ENCODE assay signal across 1 cellular context in the genomic region with DNA sequence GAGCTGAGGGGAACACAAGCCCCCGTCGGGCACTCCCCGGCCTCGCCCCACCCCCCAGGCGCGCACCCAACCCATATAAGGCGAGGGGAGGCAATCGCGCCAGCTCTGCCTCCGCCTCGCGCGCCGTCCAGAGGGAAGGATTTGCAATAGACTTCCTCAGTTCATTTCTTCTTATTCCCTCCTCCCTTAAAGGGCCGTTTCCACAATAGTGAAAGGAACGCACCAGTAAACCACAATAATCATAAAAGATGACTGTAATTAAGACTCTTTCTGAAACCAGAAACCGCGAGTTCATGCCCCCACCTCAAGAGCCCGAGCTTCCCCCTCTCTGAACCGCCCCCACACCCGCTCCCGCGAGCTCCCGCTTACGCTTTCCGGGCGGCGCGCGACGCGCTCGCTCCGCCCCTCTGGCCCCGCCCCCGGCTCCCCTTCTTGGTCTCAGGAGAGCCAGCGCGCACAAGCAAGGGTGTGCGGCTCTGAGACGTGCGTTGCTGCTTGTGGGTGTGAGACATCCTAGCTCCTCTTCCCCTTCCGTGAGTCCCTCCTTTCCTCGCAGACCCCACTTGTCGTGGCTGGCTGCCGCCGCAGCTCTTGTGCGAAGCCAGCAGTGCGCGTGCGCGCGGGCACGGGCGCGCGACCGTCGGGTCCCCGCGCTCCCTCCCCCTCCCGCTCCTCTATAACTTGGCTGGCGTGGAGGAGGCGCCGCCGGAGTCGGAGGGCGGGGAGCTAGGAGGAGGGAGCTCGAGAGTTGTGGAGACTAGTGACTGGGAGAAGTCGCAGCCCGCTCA.
A peak's percentile ranks its signal among the peaks of the same experiment; 100 is the strongest.
TF ChIP-seq lines count a peak whose summit lies in the region.

A gene with protein sequence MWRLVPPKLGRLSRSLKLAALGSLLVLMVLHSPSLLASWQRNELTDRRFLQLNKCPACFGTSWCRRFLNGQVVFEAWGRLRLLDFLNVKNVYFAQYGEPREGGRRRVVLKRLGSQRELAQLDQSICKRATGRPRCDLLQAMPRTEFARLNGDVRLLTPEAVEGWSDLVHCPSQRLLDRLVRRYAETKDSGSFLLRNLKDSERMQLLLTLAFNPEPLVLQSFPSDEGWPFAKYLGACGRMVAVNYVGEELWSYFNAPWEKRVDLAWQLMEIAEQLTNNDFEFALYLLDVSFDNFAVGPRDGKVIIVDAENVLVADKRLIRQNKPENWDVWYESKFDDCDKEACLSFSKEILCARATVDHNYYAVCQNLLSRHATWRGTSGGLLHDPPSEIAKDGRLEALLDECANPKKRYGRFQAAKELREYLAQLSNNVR (plus strand): TSS at position 457 of the 788 bp plus-strand sequence. CDS start 510 bp downstream, outside the sequence.

TF ChIP-seq in K562, 482 proteins besides CTCF, POLR2A, EP300 and RAD21 (continued from another document and continues in another):
- TF ChIP-seq, protein P1, sequence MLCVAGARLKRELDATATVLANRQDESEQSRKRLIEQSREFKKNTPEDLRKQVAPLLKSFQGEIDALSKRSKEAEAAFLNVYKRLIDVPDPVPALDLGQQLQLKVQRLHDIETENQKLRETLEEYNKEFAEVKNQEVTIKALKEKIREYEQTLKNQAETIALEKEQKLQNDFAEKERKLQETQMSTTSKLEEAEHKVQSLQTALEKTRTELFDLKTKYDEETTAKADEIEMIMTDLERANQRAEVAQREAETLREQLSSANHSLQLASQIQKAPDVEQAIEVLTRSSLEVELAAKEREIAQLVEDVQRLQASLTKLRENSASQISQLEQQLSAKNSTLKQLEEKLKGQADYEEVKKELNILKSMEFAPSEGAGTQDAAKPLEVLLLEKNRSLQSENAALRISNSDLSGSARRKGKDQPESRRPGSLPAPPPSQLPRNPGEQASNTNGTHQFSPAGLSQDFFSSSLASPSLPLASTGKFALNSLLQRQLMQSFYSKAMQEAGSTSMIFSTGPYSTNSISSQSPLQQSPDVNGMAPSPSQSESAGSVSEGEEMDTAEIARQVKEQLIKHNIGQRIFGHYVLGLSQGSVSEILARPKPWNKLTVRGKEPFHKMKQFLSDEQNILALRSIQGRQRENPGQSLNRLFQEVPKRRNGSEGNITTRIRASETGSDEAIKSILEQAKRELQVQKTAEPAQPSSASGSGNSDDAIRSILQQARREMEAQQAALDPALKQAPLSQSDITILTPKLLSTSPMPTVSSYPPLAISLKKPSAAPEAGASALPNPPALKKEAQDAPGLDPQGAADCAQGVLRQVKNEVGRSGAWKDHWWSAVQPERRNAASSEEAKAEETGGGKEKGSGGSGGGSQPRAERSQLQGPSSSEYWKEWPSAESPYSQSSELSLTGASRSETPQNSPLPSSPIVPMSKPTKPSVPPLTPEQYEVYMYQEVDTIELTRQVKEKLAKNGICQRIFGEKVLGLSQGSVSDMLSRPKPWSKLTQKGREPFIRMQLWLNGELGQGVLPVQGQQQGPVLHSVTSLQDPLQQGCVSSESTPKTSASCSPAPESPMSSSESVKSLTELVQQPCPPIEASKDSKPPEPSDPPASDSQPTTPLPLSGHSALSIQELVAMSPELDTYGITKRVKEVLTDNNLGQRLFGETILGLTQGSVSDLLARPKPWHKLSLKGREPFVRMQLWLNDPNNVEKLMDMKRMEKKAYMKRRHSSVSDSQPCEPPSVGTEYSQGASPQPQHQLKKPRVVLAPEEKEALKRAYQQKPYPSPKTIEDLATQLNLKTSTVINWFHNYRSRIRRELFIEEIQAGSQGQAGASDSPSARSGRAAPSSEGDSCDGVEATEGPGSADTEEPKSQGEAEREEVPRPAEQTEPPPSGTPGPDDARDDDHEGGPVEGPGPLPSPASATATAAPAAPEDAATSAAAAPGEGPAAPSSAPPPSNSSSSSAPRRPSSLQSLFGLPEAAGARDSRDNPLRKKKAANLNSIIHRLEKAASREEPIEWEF (CRISPR knock-in tag; IDR thresholded peaks at IDR 0.05) = no peak
- no peak for TF ChIP-seq SRSF1 (IDR thresholded peaks at IDR 0.05; ENCODE audit: low read depth, low read length)
- TF ChIP-seq BCOR (IDR thresholded peaks at IDR 0.05) = no peak
- TF ChIP-seq CCAR2 (IDR thresholded peaks at IDR 0.05; ENCODE audit: low read depth, low read length) = no peak
- TF ChIP-seq ELF1 (tag; IDR thresholded peaks at IDR 0.05) = peak; percentile 29; the same call in 1 of the 2 replicates
- TF ChIP-seq CBFA2T2 (conservative IDR thresholded peaks at IDR 0.05) = no peak
- no peak for TF ChIP-seq GATAD2A (IDR thresholded peaks at IDR 0.05)
- no peak for TF ChIP-seq BRD4 (IDR thresholded peaks at IDR 0.05)
- no peak for TF ChIP-seq SRSF3 (IDR thresholded peaks at IDR 0.05; ENCODE audit: insufficient read depth, low read length)
- peak; percentile 82; the same call in 1 of the 2 replicates for TF ChIP-seq ZBTB17 (CRISPR knock-in tag; IDR thresholded peaks at IDR 0.05)
- TF ChIP-seq, protein P2, sequence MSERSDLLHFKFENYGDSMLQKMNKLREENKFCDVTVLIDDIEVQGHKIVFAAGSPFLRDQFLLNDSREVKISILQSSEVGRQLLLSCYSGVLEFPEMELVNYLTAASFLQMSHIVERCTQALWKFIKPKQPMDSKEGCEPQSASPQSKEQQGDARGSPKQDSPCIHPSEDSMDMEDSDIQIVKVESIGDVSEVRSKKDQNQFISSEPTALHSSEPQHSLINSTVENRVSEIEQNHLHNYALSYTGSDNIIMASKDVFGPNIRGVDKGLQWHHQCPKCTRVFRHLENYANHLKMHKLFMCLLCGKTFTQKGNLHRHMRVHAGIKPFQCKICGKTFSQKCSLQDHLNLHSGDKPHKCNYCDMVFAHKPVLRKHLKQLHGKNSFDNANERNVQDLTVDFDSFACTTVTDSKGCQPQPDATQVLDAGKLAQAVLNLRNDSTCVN (CRISPR knock-in tag; IDR thresholded peaks at IDR 0.05) = peak; percentile 62; the same call in 1 of the 2 replicates
- TF ChIP-seq GABPB2 (CRISPR knock-in tag; conservative IDR thresholded peaks at IDR 0.05) = no peak
- no peak for TF ChIP-seq ZNF253 (CRISPR knock-in tag; conservative IDR thresholded peaks at IDR 0.05)
- TF ChIP-seq KLF6 (CRISPR knock-in tag; IDR thresholded peaks at IDR 0.05; ENCODE audit: borderline replicate concordance) = no peak
- TF ChIP-seq, protein P3, sequence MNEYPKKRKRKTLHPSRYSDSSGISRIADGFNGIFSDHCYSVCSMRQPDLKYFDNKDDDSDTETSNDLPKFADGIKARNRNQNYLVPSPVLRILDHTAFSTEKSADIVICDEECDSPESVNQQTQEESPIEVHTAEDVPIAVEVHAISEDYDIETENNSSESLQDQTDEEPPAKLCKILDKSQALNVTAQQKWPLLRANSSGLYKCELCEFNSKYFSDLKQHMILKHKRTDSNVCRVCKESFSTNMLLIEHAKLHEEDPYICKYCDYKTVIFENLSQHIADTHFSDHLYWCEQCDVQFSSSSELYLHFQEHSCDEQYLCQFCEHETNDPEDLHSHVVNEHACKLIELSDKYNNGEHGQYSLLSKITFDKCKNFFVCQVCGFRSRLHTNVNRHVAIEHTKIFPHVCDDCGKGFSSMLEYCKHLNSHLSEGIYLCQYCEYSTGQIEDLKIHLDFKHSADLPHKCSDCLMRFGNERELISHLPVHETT (CRISPR knock-in tag; conservative IDR thresholded peaks at IDR 0.05 in 1 of 2, IDR thresholded peaks at IDR 0.05 in 1 of 2) = no peak; a peak in 1 of 4 replicates
- no peak for TF ChIP-seq TAL1 (IDR thresholded peaks at IDR 0.05)
- no peak for TF ChIP-seq ZNF444 (CRISPR knock-in tag; IDR thresholded peaks at IDR 0.05)
- TF ChIP-seq ZFPM2 (CRISPR knock-in tag; IDR thresholded peaks at IDR 0.05) = no peak
- TF ChIP-seq, protein P4, sequence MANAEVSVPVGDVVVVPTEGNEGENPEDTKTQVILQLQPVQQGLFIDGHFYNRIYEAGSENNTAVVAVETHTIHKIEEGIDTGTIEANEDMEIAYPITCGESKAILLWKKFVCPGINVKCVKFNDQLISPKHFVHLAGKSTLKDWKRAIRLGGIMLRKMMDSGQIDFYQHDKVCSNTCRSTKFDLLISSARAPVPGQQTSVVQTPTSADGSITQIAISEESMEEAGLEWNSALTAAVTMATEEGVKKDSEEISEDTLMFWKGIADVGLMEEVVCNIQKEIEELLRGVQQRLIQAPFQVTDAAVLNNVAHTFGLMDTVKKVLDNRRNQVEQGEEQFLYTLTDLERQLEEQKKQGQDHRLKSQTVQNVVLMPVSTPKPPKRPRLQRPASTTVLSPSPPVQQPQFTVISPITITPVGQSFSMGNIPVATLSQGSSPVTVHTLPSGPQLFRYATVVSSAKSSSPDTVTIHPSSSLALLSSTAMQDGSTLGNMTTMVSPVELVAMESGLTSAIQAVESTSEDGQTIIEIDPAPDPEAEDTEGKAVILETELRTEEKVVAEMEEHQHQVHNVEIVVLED (CRISPR knock-in tag; IDR thresholded peaks at IDR 0.05) = peak; percentile 57
- TF ChIP-seq YBX1 (IDR thresholded peaks at IDR 0.05) = no peak
- TF ChIP-seq, protein P5, sequence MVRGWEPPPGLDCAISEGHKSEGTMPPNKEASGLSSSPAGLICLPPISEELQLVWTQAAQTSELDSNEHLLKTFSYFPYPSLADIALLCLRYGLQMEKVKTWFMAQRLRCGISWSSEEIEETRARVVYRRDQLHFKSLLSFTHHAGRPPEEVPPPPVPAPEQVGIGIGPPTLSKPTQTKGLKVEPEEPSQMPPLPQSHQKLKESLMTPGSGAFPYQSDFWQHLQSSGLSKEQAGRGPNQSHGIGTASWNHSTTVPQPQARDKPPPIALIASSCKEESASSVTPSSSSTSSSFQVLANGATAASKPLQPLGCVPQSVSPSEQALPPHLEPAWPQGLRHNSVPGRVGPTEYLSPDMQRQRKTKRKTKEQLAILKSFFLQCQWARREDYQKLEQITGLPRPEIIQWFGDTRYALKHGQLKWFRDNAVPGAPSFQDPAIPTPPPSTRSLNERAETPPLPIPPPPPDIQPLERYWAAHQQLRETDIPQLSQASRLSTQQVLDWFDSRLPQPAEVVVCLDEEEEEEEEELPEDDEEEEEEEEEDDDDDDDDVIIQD (CRISPR knock-in tag; IDR thresholded peaks at IDR 0.05) = no peak
- TF ChIP-seq ZNF764 (CRISPR knock-in tag; IDR thresholded peaks at IDR 0.05; ENCODE audit: low read depth) = no peak
- peak; percentile 60 for TF ChIP-seq CREM (IDR thresholded peaks at IDR 0.05; ENCODE audit: low read depth)
- TF ChIP-seq ADNP (tag; IDR thresholded peaks at IDR 0.05) = no peak
- TF ChIP-seq STAT5A (IDR thresholded peaks at IDR 0.05; ENCODE audit: borderline replicate concordance, low read length) = no peak
- peak; percentile 8; the same call in 1 of the 2 replicates for TF ChIP-seq BHLHE40 (IDR thresholded peaks at IDR 0.05; ENCODE audit: low read length)
- TF ChIP-seq ARNT (IDR thresholded peaks at IDR 0.05) = 0 out of 4 replicates have a peak, but pooled peaks of 1 of the 2 experiments have one; percentile 24
- TF ChIP-seq EP400 (IDR thresholded peaks at IDR 0.05) = peak; percentile 79
- TF ChIP-seq RBFOX2 (IDR thresholded peaks at IDR 0.05; ENCODE audit: low read depth, low read length) = peak; percentile 97
- peak; percentile 71 for TF ChIP-seq HNRNPLL (IDR thresholded peaks at IDR 0.05; ENCODE audit: low read depth, low read length, poor library complexity, severe bottlenecking)
- TF ChIP-seq ZNF695 (CRISPR knock-in tag; IDR thresholded peaks at IDR 0.05) = no peak
- TF ChIP-seq ZNF143 (CRISPR knock-in tag; IDR thresholded peaks at IDR 0.05) = no peak
- TF ChIP-seq, protein P6, sequence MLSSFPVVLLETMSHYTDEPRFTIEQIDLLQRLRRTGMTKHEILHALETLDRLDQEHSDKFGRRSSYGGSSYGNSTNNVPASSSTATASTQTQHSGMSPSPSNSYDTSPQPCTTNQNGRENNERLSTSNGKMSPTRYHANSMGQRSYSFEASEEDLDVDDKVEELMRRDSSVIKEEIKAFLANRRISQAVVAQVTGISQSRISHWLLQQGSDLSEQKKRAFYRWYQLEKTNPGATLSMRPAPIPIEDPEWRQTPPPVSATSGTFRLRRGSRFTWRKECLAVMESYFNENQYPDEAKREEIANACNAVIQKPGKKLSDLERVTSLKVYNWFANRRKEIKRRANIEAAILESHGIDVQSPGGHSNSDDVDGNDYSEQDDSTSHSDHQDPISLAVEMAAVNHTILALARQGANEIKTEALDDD (IDR thresholded peaks at IDR 0.05) = no peak; the same call in 1 of the 2 replicates
- no peak for TF ChIP-seq ZBTB8A (IDR thresholded peaks at IDR 0.05; ENCODE audit: partially characterized antibody)
- TF ChIP-seq ZNF124 (CRISPR knock-in tag; IDR thresholded peaks at IDR 0.05) = no peak
- no peak for TF ChIP-seq HIVEP1 (CRISPR knock-in tag; IDR thresholded peaks at IDR 0.05)
- TF ChIP-seq, protein P7, sequence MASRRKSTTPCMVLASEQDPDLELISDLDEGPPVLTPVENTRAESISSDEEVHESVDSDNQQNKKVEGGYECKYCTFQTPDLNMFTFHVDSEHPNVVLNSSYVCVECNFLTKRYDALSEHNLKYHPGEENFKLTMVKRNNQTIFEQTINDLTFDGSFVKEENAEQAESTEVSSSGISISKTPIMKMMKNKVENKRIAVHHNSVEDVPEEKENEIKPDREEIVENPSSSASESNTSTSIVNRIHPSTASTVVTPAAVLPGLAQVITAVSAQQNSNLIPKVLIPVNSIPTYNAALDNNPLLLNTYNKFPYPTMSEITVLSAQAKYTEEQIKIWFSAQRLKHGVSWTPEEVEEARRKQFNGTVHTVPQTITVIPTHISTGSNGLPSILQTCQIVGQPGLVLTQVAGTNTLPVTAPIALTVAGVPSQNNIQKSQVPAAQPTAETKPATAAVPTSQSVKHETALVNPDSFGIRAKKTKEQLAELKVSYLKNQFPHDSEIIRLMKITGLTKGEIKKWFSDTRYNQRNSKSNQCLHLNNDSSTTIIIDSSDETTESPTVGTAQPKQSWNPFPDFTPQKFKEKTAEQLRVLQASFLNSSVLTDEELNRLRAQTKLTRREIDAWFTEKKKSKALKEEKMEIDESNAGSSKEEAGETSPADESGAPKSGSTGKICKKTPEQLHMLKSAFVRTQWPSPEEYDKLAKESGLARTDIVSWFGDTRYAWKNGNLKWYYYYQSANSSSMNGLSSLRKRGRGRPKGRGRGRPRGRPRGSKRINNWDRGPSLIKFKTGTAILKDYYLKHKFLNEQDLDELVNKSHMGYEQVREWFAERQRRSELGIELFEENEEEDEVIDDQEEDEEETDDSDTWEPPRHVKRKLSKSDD (conservative IDR thresholded peaks at IDR 0.05; ENCODE audit: low read length) = no peak
- TF ChIP-seq, protein P8, sequence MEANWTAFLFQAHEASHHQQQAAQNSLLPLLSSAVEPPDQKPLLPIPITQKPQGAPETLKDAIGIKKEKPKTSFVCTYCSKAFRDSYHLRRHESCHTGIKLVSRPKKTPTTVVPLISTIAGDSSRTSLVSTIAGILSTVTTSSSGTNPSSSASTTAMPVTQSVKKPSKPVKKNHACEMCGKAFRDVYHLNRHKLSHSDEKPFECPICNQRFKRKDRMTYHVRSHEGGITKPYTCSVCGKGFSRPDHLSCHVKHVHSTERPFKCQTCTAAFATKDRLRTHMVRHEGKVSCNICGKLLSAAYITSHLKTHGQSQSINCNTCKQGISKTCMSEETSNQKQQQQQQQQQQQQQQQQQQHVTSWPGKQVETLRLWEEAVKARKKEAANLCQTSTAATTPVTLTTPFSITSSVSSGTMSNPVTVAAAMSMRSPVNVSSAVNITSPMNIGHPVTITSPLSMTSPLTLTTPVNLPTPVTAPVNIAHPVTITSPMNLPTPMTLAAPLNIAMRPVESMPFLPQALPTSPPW (CRISPR knock-in tag; IDR thresholded peaks at IDR 0.05) = peak; percentile 96
- TF ChIP-seq ZNF584 (CRISPR knock-in tag; IDR thresholded peaks at IDR 0.05; ENCODE audit: low read depth) = no peak
- TF ChIP-seq RFX7 (CRISPR knock-in tag; IDR thresholded peaks at IDR 0.05) = no peak
- peak; percentile 6; the same call in 1 of the 2 replicates for TF ChIP-seq ESRRA (IDR thresholded peaks at IDR 0.05; ENCODE audit: borderline replicate concordance, low read depth)
- no peak for TF ChIP-seq PTBP1 (IDR thresholded peaks at IDR 0.05; ENCODE audit: low read depth, low read length)
- peak; percentile 18; the same call in 1 of the 2 replicates for TF ChIP-seq GTF2F1 (IDR thresholded peaks at IDR 0.05; ENCODE audit: low read depth, low read length)
- no peak for TF ChIP-seq WHSC1 (IDR thresholded peaks at IDR 0.05; ENCODE audit: low read length)
- TF ChIP-seq TEAD1 (CRISPR knock-in tag; IDR thresholded peaks at IDR 0.05) = 0 out of 4 replicates have a peak, but pooled peaks of 1 of the 2 experiments have one; percentile 33
- TF ChIP-seq ZKSCAN3 (CRISPR knock-in tag; IDR thresholded peaks at IDR 0.05) = no peak
- TF ChIP-seq TRIM28 (IDR thresholded peaks at IDR 0.05) = 0 out of 2 replicates have a peak, but pooled peaks have one; percentile 29
